In the genomic region with DNA sequence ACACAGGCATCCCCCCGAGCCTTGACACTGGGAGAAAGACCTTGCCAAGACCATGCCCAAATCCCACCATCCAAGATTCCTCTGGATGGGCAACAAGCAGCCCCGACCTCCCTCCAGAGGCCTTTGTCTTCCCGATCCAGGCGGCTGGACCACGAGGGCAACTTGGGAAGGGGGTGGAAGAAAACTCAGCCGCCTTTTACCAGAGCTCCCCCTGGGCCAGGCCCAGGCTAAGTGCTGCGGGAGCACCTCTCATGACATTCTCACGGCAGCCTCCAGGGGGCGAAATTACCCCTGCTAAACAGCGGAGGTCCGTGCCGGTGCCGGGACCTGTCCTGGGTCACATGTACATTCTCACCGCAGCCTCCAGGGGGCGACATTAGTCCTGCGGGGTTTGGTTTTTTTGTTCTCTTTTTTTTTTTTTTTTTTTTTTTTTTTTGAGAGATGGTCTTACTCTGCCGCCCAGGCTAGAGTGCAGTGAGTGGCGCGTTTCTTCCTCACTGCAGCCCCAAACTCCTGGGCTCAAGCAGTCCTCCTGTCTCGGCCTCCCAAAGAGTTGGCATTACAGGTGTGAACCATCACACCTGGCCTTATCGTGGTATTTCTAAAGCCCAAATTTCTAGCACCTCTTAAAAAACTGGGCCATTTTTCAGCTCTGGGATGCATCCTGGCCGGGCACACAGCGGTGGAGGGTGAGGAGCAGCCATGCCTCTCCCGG, we compare ENCODE assay signal across 8 cellular contexts. TPM values are rescaled to one million over a fixed set of nuclear protein-coding genes. Genes with fewer than 3 reads are reported as not detected.
DNase-seq lines count a peak whose midpoint lies in the region; ATAC-seq and TF ChIP-seq lines count a peak whose summit lies in the region.

No MANE protein-coding gene starts in this region.

- H3K4me1 ChIP-seq in adipocyte (ENCODE audit: control insufficient read depth, insufficient read depth, low read length) (peaks cover 9% of the 10 kb centered on the region), left ventricle myocardium inferior (peaks cover 27% of the 10 kb centered on the region)

- H3K9me3 ChIP-seq in adipocyte (ENCODE audit: control insufficient read depth, low read length) (no peaks in the 10 kb centered on the region), left ventricle myocardium inferior (replicated peaks) (no peaks in the 10 kb centered on the region)

- peaks cover 15% of the 10 kb centered on the region for H3K36me3 ChIP-seq in adipocyte (ENCODE audit: control insufficient read depth, insufficient read depth, low read length, severe bottlenecking)
- H3K36me3 ChIP-seq in left ventricle myocardium inferior, result peaks cover 20% of the 10 kb centered on the region

- intact Hi-C loops in left ventricle myocardium inferior (cut with micrococcal nuclease), result no loop called here

- H3K27me3 ChIP-seq in adipocyte (replicated peaks; ENCODE audit: control insufficient read depth, insufficient read depth, low read length), result no peaks in the 10 kb centered on the region
- H3K27me3 ChIP-seq in left ventricle myocardium inferior (ENCODE audit: low read depth), result peaks cover 11% of the 10 kb centered on the region

- H3K4me3 ChIP-seq in GM12865 (ENCODE audit: low read depth, low read length) (no peak overlapping the region), adipocyte (ENCODE audit: low read length) (no peak overlapping the region), left ventricle myocardium inferior (no peak overlapping the region)

- TF ChIP-seq CTCF in GM12865 (IDR thresholded peaks at IDR 0.05; ENCODE audit: insufficient read depth, low read depth, low read length, missing control alignments) (peak; percentile 94), left ventricle myocardium inferior (IDR thresholded peaks at IDR 0.05; ENCODE audit: borderline replicate concordance) (peak; percentile 96)

- H3K9ac ChIP-seq in adipocyte (ENCODE audit: low read length), result peak overlapping the region; percentile 3

- peak; percentile 97 for DNase-seq in GM12865 (ENCODE audit: low read depth)
- DNase-seq in NCI-H1436 (lab: John Stamatoyannopoulos, UW), result peak; percentile 93
- peak; percentile 94 for DNase-seq in T follicular helper cell (ENCODE audit: low read depth)
- DNase-seq in adipocyte (ENCODE audit: low read depth), result peak; percentile 97
- DNase-seq in left ventricle myocardium inferior, result peak; percentile 93
- DNase-seq in putamen (ENCODE audit: low spot score), result peak; percentile 84
- DNase-seq in cerebellar nuclear complex (lab: John Stamatoyannopoulos, UW), result no peak

- H3K27ac ChIP-seq in left ventricle myocardium inferior (replicated peaks), result no peak overlapping the region

- peak; percentile 91 for ATAC-seq in HG02759 (IDR thresholded peaks at IDR 0.05; ENCODE audit: unreplicated experiment)

RNA-seq across cellular contexts. Expression of gene RSPH6A, which starts 2.1 kb away (rescaled TPM):
- total RNA-seq in left ventricle myocardium inferior, result not detected

RNA-seq across cellular contexts. Expression of gene DMWD, which starts 24.5 kb away (rescaled TPM):
- 69.2 TPM for total RNA-seq in left ventricle myocardium inferior

RNA-seq across cellular contexts. Expression of gene DMPK, which starts 34.9 kb away (rescaled TPM):
- total RNA-seq in left ventricle myocardium inferior, result 284 TPM

RNA-seq across cellular contexts. Expression of gene SYMPK, which starts 45.8 kb away (rescaled TPM):
- total RNA-seq in left ventricle myocardium inferior, result 35.9 TPM

RNA-seq across cellular contexts. Expression of gene FOXA3, which starts 47.0 kb away (rescaled TPM):
- not detected for total RNA-seq in left ventricle myocardium inferior

Comparison
In these comparisons a context has a peak if more than half of its experiments do, and no peak if none do; other contexts are left out.
1. DNase-seq: peak in GM12865 (single experiment), NCI-H1436 (single experiment), T follicular helper cell (single experiment), adipocyte (single experiment), left ventricle myocardium inferior (single experiment) and putamen (single experiment); none in cerebellar nuclear complex (0 of 2).